ENCODE assay signal across 23 cellular contexts in genomic region chr9:126955806-126956205, GRCh38.
"Had no signal": no experiment of that assay in that cellular context is flagged by ENCODE, and none has a peak within 500 bp of the region (broad histone marks: within the 10 kb centered on the region; RNA-seq: fewer than 3 reads in every experiment).

No MANE protein-coding gene starts in this region.

- ATAC-seq: gastroesophageal sphincter, left lung had no signal

- H3K9me3 ChIP-seq: breast epithelium, gastroesophageal sphincter, left lung, tibial artery had no signal

- H3K27ac ChIP-seq: breast epithelium, coronary artery, epithelial cell of prostate, left lung, tibial artery had no signal

- H3K4me3 ChIP-seq: breast epithelium, coronary artery, gastroesophageal sphincter, left lung, tibial artery had no signal

- H3K27ac Mint-ChIP-seq: activated naive CD4-positive, alpha-beta T cell treated with anti-CD3 and anti-CD28 coated beads for 36 hours; activated naive CD8-positive, alpha-beta T cell treated with anti-CD3 and anti-CD28 coated beads, Interleukin-2, amount 10 ng/mL, durations not matched to agents 7 days and 5 days; memory B cell; nephron progenitor cell; stimulated activated naive CD8-positive, alpha-beta T cell treated with anti-CD3 and anti-CD28 coated beads, Interleukin-15, Interleukin-2, amounts not matched to agents 100 ng/mL and 50 ng/mL, for 24 hours had no signal

- H3K36me3 Mint-ChIP-seq: activated naive CD8-positive, alpha-beta T cell treated with anti-CD3 and anti-CD28 coated beads, Interleukin-2, amount 10 ng/mL, durations not matched to agents 7 days and 5 days had no signal

- H3K9me3 Mint-ChIP-seq: activated naive CD4-positive, alpha-beta T cell treated with anti-CD3 and anti-CD28 coated beads for 36 hours; activated naive CD8-positive, alpha-beta T cell treated with anti-CD3 and anti-CD28 coated beads, Interleukin-2, amount 10 ng/mL, durations not matched to agents 7 days and 5 days; memory B cell; nephron progenitor cell; stimulated activated naive CD8-positive, alpha-beta T cell treated with anti-CD3 and anti-CD28 coated beads, Interleukin-15, Interleukin-2, amounts not matched to agents 100 ng/mL and 50 ng/mL, for 24 hours had no signal

- H3K4me1 Mint-ChIP-seq: activated naive CD8-positive, alpha-beta T cell treated with anti-CD3 and anti-CD28 coated beads, Interleukin-2, amount 10 ng/mL, durations not matched to agents 7 days and 5 days had no signal

- H3K36me3 ChIP-seq: breast epithelium, gastroesophageal sphincter, left lung, tibial artery had no signal

- H3K4me1 ChIP-seq: breast epithelium had no signal

- DNase-seq: activated CD4-positive, alpha-beta T cell treated with anti-CD3 and anti-CD28 coated beads for 4 hours; activated CD4-positive, alpha-beta T cell treated with anti-CD3 and anti-CD28 coated beads, Interleukin-2, amount 50 U/mL, for 48 hours; activated CD4-positive, CD25-positive, alpha-beta regulatory T cell; activated CD8-positive, alpha-beta memory T cell treated with anti-CD3 and anti-CD28 coated beads, Interleukin-2, amount 50 U/mL, for 48 hours; activated effector memory CD4-positive, alpha-beta T cell treated with Interleukin-2 at 50 U/mL for 16 hours; activated naive CD4-positive, alpha-beta T cell treated with anti-CD3 and anti-CD28 coated beads for 36 hours; activated naive CD8-positive, alpha-beta T cell treated with anti-CD3 and anti-CD28 coated beads, Interleukin-2, amount 10 ng/mL, durations not matched to agents 7 days and 5 days; activated T-cell treated with anti-CD3 and anti-CD28 coated beads, Interleukin-2, amount 50 U/mL, for 48 hours; amniotic stem cell; cerebellar nuclear complex; left lung; nephron progenitor cell; occipital lobe; retina; stimulated activated CD4-positive, alpha-beta T cell treated with anti-CD3 and anti-CD28 coated beads, Interleukin-1b, Interleukin-23, amount 100 ng/mL, for 48 hours; T1000; tibial artery had no signal

- H3K4me3 Mint-ChIP-seq: activated naive CD4-positive, alpha-beta T cell treated with anti-CD3 and anti-CD28 coated beads for 36 hours; activated naive CD8-positive, alpha-beta T cell treated with anti-CD3 and anti-CD28 coated beads, Interleukin-2, amount 10 ng/mL, durations not matched to agents 7 days and 5 days; memory B cell; nephron progenitor cell; stimulated activated naive CD8-positive, alpha-beta T cell treated with anti-CD3 and anti-CD28 coated beads, Interleukin-15, Interleukin-2, amounts not matched to agents 100 ng/mL and 50 ng/mL, for 24 hours had no signal

- H3K27me3 Mint-ChIP-seq: memory B cell had no signal

- H3K27me3 ChIP-seq: breast epithelium, gastroesophageal sphincter, left lung, tibial artery had no signal
